In the genomic region with DNA sequence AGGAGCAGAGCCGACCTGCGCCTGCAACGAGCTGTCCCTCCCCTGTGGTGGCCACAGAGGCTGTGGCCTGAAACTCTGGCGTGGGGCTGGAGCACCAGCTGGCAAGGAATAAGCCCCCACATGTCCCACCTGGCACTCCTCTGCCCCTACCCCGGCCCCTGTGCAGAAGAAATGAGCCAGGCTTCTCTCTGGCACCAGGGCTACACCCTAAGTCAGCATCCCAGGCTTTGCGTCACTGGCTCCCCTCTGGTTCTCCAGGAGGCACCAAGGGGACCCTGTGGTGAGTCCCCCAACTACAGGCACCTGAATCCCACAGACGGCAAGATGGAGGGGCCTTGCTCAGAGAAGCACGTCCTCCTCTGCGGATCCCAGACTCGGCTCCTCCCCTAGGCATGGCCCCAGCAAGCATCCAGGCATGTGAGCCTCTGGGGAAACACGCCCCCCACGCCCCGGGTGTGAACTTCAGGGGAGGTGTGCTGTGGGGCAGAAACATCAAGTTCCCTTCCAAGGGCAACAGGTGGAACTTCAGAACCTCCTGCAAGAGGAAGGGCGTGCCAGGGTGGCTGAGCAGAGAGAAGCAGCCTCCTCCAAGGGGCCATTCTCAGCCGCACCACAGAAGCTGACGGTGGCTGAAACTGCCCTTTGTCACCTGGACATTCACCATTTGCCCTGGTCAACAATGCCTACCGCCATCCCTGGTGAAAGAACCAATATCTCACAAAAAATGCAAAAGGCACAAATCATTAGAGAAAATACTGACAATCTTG, we compare ENCODE assay signal across 24 cellular contexts. TPM values are rescaled to one million over a fixed set of nuclear protein-coding genes. Genes with fewer than 3 reads are reported as not detected.
DNase-seq lines count a peak whose midpoint lies in the region; ATAC-seq, FAIRE-seq and TF ChIP-seq lines count a peak whose summit lies in the region.
"Had no signal": no experiment of that assay in that cellular context is flagged by ENCODE, and none has a peak within 500 bp of the region (broad histone marks: within the 10 kb centered on the region; RNA-seq: fewer than 3 reads in every experiment).

No MANE protein-coding gene starts in this region.

- H3K79me1 ChIP-seq in H1 (ENCODE audit: low read depth, low read length) (no peaks in the 10 kb centered on the region), neuronal stem cell (ENCODE audit: low read depth, low read length) (no peaks in the 10 kb centered on the region)

- no peak overlapping the region for H3K4me3 ChIP-seq in RWPE2 (ENCODE audit: severe bottlenecking)
- no peak overlapping the region for H3K4me3 ChIP-seq in H1 (ENCODE audit: extremely low read depth in 1 of 4, insufficient read depth in 2 of 4, low read depth in 3 of 4, low read length in 4 of 4)
- no peak overlapping the region for H3K4me3 ChIP-seq in neuronal stem cell (ENCODE audit: low read length in 2 of 2)
- no peak overlapping the region for H3K4me3 ChIP-seq in smooth muscle cell
- H3K4me3 ChIP-seq: GM23248 had no signal

- TF ChIP-seq CTCF in RWPE2 (IDR thresholded peaks at IDR 0.05; ENCODE audit: poor library complexity, severe bottlenecking) (no peak), H1 (IDR thresholded peaks at IDR 0.05; ENCODE audit: control extremely low read depth in 1 of 3, insufficient read depth in 1 of 3, low read depth in 1 of 3, low read length in 3 of 3) (no peak), smooth muscle cell (IDR thresholded peaks at IDR 0.05; ENCODE audit: borderline replicate concordance, insufficient read depth, poor library complexity, severe bottlenecking) (no peak)

- H3K27ac ChIP-seq in RWPE2 (ENCODE audit: poor library complexity, severe bottlenecking) = no peak overlapping the region
- no peak overlapping the region for H3K27ac ChIP-seq in H1 (ENCODE audit: low read depth, low read length)
- no peak overlapping the region for H3K27ac ChIP-seq in neuronal stem cell (replicated peaks; ENCODE audit: low read length)
- no peak overlapping the region for H3K27ac ChIP-seq in smooth muscle cell (ENCODE audit: low read depth)
- H3K27ac ChIP-seq: C4-2B, GM23248 had no signal

- no peaks in the 10 kb centered on the region for H4K20me1 ChIP-seq in H1 (replicated peaks in 1 of 2; ENCODE audit: control insufficient read depth in 1 of 2, insufficient read depth in 2 of 2, low read length in 2 of 2)
- H4K20me1 ChIP-seq in smooth muscle cell (ENCODE audit: low read depth) = no peaks in the 10 kb centered on the region

- TF ChIP-seq EP300 in H1 (IDR thresholded peaks at IDR 0.05; ENCODE audit: borderline replicate concordance in 1 of 2, low read depth in 2 of 2, low read length in 2 of 2) = no peak

- 69% methylated on average over 17 of the region's 17 CpGs; no CpG with 5 or more reads in 1 of the 2 experiments for WGBS in H1 (ENCODE audit: extremely low coverage in 1 of 2, insufficient coverage in 1 of 2, insufficient read length in 1 of 2, insufficient replicate concordance in 2 of 2, low coverage in 1 of 2, low lambda C conversion rate in 2 of 2, missing lambda C conversion rate in 1 of 2), 2 experiments
- no CpG with 5 or more reads among the region's 17 CpGs for WGBS in neuronal stem cell (ENCODE audit: extremely low coverage in 2 of 2, insufficient read length in 2 of 2, insufficient replicate concordance in 1 of 2), 2 donors
- WGBS in smooth muscle cell (ENCODE audit: low lambda C conversion rate) = 70% methylated on average over 17 of the region's 17 CpGs

- no peak overlapping the region for H3K9ac ChIP-seq in H1 (replicated peaks in 1 of 4; ENCODE audit: extremely low read depth in 1 of 4, low read depth in 3 of 4, low read length in 3 of 4)
- no peak overlapping the region for H3K9ac ChIP-seq in neuronal stem cell (ENCODE audit: low read depth, low read length, poor library complexity)
- H3K9ac ChIP-seq in smooth muscle cell (ENCODE audit: low read depth) = no peak overlapping the region
- H3K9ac ChIP-seq: GM23248 had no signal

- H4K91ac ChIP-seq in H1 (replicated peaks; ENCODE audit: insufficient read length, low read length) (peak overlapping the region; percentile 22), neuronal stem cell (ENCODE audit: low read depth, low read length, poor library complexity) (no peak overlapping the region)

- CTCF ChIA-PET in H1 (lab: Charles Lee; ENCODE audit: partially characterized antibody) = interaction anchor here (1.0 to 1.5 kb wide), 2 partner anchors 10 to 11 kb away, joined by 3 to 4 read pairs; a partner anchor contains a TSS

- ATAC-seq in RWPE2 (ENCODE audit: low read depth) = no peak
- ATAC-seq in GM21360 (IDR thresholded peaks at IDR 0.05; ENCODE audit: unreplicated experiment) = no peak

- H3K79me2 ChIP-seq in H1 (ENCODE audit: control insufficient read depth in 1 of 2, insufficient read depth in 2 of 2, low read length in 2 of 2) (no peaks in the 10 kb centered on the region), smooth muscle cell (ENCODE audit: low read depth) (no peaks in the 10 kb centered on the region)

- H3K36me3 ChIP-seq in RWPE2 (ENCODE audit: low read depth) (no peaks in the 10 kb centered on the region), H1 (ENCODE audit: control insufficient read depth in 2 of 4, insufficient read depth in 4 of 4, low read length in 3 of 4) (no peaks in the 10 kb centered on the region; a peak in 1 of 8 replicates), neuronal stem cell (replicated peaks in 1 of 2; ENCODE audit: control insufficient read depth in 2 of 2, insufficient read depth in 2 of 2, low read length in 2 of 2) (no peaks in the 10 kb centered on the region), smooth muscle cell (ENCODE audit: low read depth) (no peaks in the 10 kb centered on the region)

- H2BK20ac ChIP-seq in H1 (ENCODE audit: low read length) = no peak overlapping the region

- H3K18ac ChIP-seq in H1 (ENCODE audit: extremely low read depth, low read length) (no peak overlapping the region), neuronal stem cell (ENCODE audit: low read length) (peak overlapping the region; percentile 81)

- no peak overlapping the region for H3K4ac ChIP-seq in H1 (replicated peaks; ENCODE audit: insufficient read length, low read depth, low read length)
- peak overlapping the region; percentile 44 for H3K4ac ChIP-seq in neuronal stem cell (ENCODE audit: low read length)

- no peak overlapping the region for H3K4me2 ChIP-seq in H1 (ENCODE audit: insufficient read depth in 1 of 2, low read depth in 2 of 2, low read length in 2 of 2)
- no peak overlapping the region for H3K4me2 ChIP-seq in neuronal stem cell (ENCODE audit: insufficient read depth, low read length, poor library complexity, severe bottlenecking)
- H3K4me2 ChIP-seq in smooth muscle cell = no peak overlapping the region

- H2BK12ac ChIP-seq in H1 (ENCODE audit: low read depth, low read length) = peak overlapping the region; percentile 60; the same call in 1 of the 2 replicates
- no peak overlapping the region for H2BK12ac ChIP-seq in neuronal stem cell (ENCODE audit: low read length)

- TF ChIP-seq RAD21 in H1 (IDR thresholded peaks at IDR 0.05 in 1 of 2, conservative IDR thresholded peaks at IDR 0.05 in 1 of 2; ENCODE audit: low read depth in 2 of 2, low read length in 2 of 2) = no peak

- H2AFZ ChIP-seq in H1 (ENCODE audit: low read length) (no peak overlapping the region), neuronal stem cell (ENCODE audit: low read length) (no peak overlapping the region), smooth muscle cell (ENCODE audit: low read depth) (no peak overlapping the region)
- H2AFZ ChIP-seq: GM23248 had no signal

- DNase-seq in RWPE2 (ENCODE audit: low spot score) (peak; percentile 46), H1 (ENCODE audit: low read depth in 1 of 2, low spot score in 2 of 2) (peak in 1 of 2 experiments; percentile 39), neuronal stem cell (ENCODE audit: low spot score) (no peak), mucosa of gallbladder (ENCODE audit: low spot score) (no peak), smooth muscle cell (lab: John Stamatoyannopoulos, UW; ENCODE audit: unreplicated experiment) (no peak), globus pallidus (ENCODE audit: low spot score) (no peak)
- DNase-seq: ACHN; AML-193; Caco-2; CD4-positive, alpha-beta T cell; GM23248; HCEC 1CT; HFFc6; IMR-90 had no signal

- no peaks in the 10 kb centered on the region for H3K9me3 ChIP-seq in RWPE2 (ENCODE audit: severe bottlenecking)
- peaks cover 0 to 5% of the 10 kb centered on the region in 2 experiments; a peak in 1 of 4 replicates for H3K9me3 ChIP-seq in H1 (ENCODE audit: insufficient read depth in 2 of 2, low read depth in 1 of 2, low read length in 1 of 2)
- H3K9me3 ChIP-seq in neuronal stem cell (replicated peaks in 1 of 2; ENCODE audit: control insufficient read depth in 2 of 2, insufficient read depth in 1 of 2, low read depth in 1 of 2, low read length in 2 of 2) = peaks cover 4 to 5% of the 10 kb centered on the region in 2 donors
- H3K9me3 ChIP-seq in smooth muscle cell (replicated peaks; ENCODE audit: low read depth) = no peaks in the 10 kb centered on the region
- H3K9me3 ChIP-seq: Caco-2 had no signal

- TF ChIP-seq POLR2A in H1 (IDR thresholded peaks at IDR 0.05; ENCODE audit: control extremely low read depth in 1 of 2, low read depth in 2 of 2, low read length in 2 of 2) = no peak

- H4K8ac ChIP-seq in H1 (ENCODE audit: extremely low read depth, insufficient read depth, low read length) (no peak overlapping the region; the same call in 1 of the 2 replicates), neuronal stem cell (ENCODE audit: low read depth, low read length) (no peak overlapping the region)

- H2BK5ac ChIP-seq in H1 (ENCODE audit: low read depth, low read length) (no peak overlapping the region), neuronal stem cell (ENCODE audit: low read length) (peak overlapping the region; percentile 39)

- POLR2A ChIA-PET in H1 (lab: Charles Lee; ENCODE audit: partially characterized antibody) = interaction anchor here (1.2 kb wide), 1 partner anchor 52 kb away, joined by 3 read pairs; a partner anchor contains a TSS

- H3K14ac ChIP-seq in H1 (ENCODE audit: insufficient read length) (no peak overlapping the region), neuronal stem cell (ENCODE audit: low read length) (no peak overlapping the region)

- no peaks in the 10 kb centered on the region for H3K4me1 ChIP-seq in RWPE2 (ENCODE audit: insufficient read depth, poor library complexity, severe bottlenecking)
- H3K4me1 ChIP-seq in H1 (replicated peaks in 1 of 4; ENCODE audit: control insufficient read depth in 3 of 4, insufficient read depth in 4 of 4, low read length in 3 of 4) = peaks cover 0 to 2% (median 0%) of the 10 kb centered on the region in 4 experiments; a peak in 4 of 7 replicates
- H3K4me1 ChIP-seq in neuronal stem cell (ENCODE audit: control insufficient read depth in 2 of 2, insufficient read depth in 1 of 2, low read depth in 1 of 2, low read length in 2 of 2) = peaks cover 0 to 1% of the 10 kb centered on the region in 2 donors
- H3K4me1 ChIP-seq in smooth muscle cell (ENCODE audit: low read depth) = peaks cover 4% of the 10 kb centered on the region
- H3K4me1 ChIP-seq: Caco-2 had no signal

- H3K23me2 ChIP-seq in H1 (ENCODE audit: low read depth, low read length) = 0 out of 2 replicates have a peak, but pooled peaks cover 2% of the 10 kb centered on the region

- no peak overlapping the region for H2AK5ac ChIP-seq in H1 (ENCODE audit: low read depth, low read length)
- peak overlapping the region; percentile 58 for H2AK5ac ChIP-seq in neuronal stem cell (ENCODE audit: low read depth, low read length)

- no peak overlapping the region for H2BK120ac ChIP-seq in H1 (replicated peaks; ENCODE audit: low read depth, low read length)
- peak overlapping the region; percentile 5 for H2BK120ac ChIP-seq in neuronal stem cell (ENCODE audit: low read depth, low read length)

- H4K5ac ChIP-seq in H1 (ENCODE audit: insufficient read length, low read depth, low read length) = no peak overlapping the region

- H3F3A ChIP-seq in smooth muscle cell (ENCODE audit: low read depth) = no peaks in the 10 kb centered on the region

- no peak overlapping the region for H3K56ac ChIP-seq in H1 (replicated peaks; ENCODE audit: insufficient read length, low read depth, low read length)

- H2BK15ac ChIP-seq in H1 (ENCODE audit: low read length) (0 out of 2 replicates have a peak overlapping the region, but pooled peaks have one; percentile 29), neuronal stem cell (ENCODE audit: low read length) (peak overlapping the region; percentile 46)

- H3K23ac ChIP-seq in H1 (ENCODE audit: insufficient read length) (no peak overlapping the region), neuronal stem cell (ENCODE audit: low read depth, low read length, poor library complexity) (peak overlapping the region; percentile 31)

- FAIRE-seq in H1 (lab: Jason Lieb, UNC) = no peak
- FAIRE-seq: A204.1, D721Med, G401.6, GM12891, GM19239, H54, HTR-8/SVneo had no signal

- H3K27me3 ChIP-seq in RWPE2 (ENCODE audit: insufficient read depth, poor library complexity, severe bottlenecking) = peaks cover 15% of the 10 kb centered on the region
- no peaks in the 10 kb centered on the region for H3K27me3 ChIP-seq in H1 (replicated peaks in 1 of 4; ENCODE audit: control insufficient read depth in 3 of 4, extremely low read depth in 1 of 4, insufficient read depth in 3 of 4, low read length in 3 of 4)
- H3K27me3 ChIP-seq in neuronal stem cell (ENCODE audit: control insufficient read depth in 3 of 3, insufficient read depth in 3 of 3, low read depth in 1 of 3, low read length in 3 of 3) = peaks cover 0 to 4% (median 0%) of the 10 kb centered on the region in 3 experiments
- H3K27me3 ChIP-seq in smooth muscle cell (ENCODE audit: low read depth) = no peaks in the 10 kb centered on the region

RNA-seq across cellular contexts. Expression of a gene that starts 2.9 kb away (rescaled TPM):
- not detected in 2 replicates for total RNA-seq in H1 (2021; fragmentation: NEBNext Ultra II Directional; extraction: Animal tissue kit (Norgen Biotek cat#: 25700))
- not detected in 2 replicates for polyA plus RNA-seq in H1 (2011; rRNA removed)
- not detected for polyA plus RNA-seq in H1 (2011; cell fraction: cytosol; rRNA removed)
- 0.13 TPM for polyA plus RNA-seq in H1 (2011; cell fraction: nucleus; rRNA removed)
- not detected in 4 replicates for polyA plus RNA-seq in H1 (2012, experiment 1 of 2)
- polyA plus RNA-seq in H1 (2012, experiment 2 of 2) = not detected
- not detected for polyA plus RNA-seq in H1 (2013, experiment 1 of 2)
- not detected for polyA plus RNA-seq in H1 (2013, experiment 2 of 2)
- 0.10 TPM in 1 of 2 replicates, not detected in the other for polyA minus RNA-seq in H1 (2011; rRNA and poly(A)+ RNA removed)
- not detected for polyA minus RNA-seq in H1 (2011; cell fraction: cytosol; rRNA and poly(A)+ RNA removed)
- polyA minus RNA-seq in H1 (2011; cell fraction: nucleus; rRNA and poly(A)+ RNA removed) = not detected
- not detected for polyA plus RNA-seq in neuronal stem cell (2013, experiment 1 of 2)
- 0.03 TPM for polyA plus RNA-seq in neuronal stem cell (2013, experiment 2 of 2)
- total RNA-seq in mucosa of gallbladder = not detected
- not detected in 2 replicates for total RNA-seq in smooth muscle cell
- polyA plus RNA-seq in smooth muscle cell = not detected in 2 replicates
- total RNA-seq: Caco-2; CD4-positive, alpha-beta T cell; GM23248; HFFc6; IMR-90 had no signal
- polyA plus RNA-seq: BJ, GM23248, IMR-90 had no signal

RNA-seq across cellular contexts. Expression of a gene that starts 8.6 kb away (rescaled TPM):
- total RNA-seq in H1 (2021; fragmentation: NEBNext Ultra II Directional; extraction: Animal tissue kit (Norgen Biotek cat#: 25700)) = not detected in 2 replicates
- not detected in 2 replicates for polyA plus RNA-seq in H1 (2011; rRNA removed)
- polyA plus RNA-seq in H1 (2011; cell fraction: cytosol; rRNA removed) = not detected
- polyA plus RNA-seq in H1 (2011; cell fraction: nucleus; rRNA removed) = not detected
- not detected in 4 replicates for polyA plus RNA-seq in H1 (2012, experiment 1 of 2)
- not detected for polyA plus RNA-seq in H1 (2012, experiment 2 of 2)
- not detected for polyA plus RNA-seq in H1 (2013, experiment 1 of 2)
- not detected for polyA plus RNA-seq in H1 (2013, experiment 2 of 2)
- polyA minus RNA-seq in H1 (2011; rRNA and poly(A)+ RNA removed) = not detected in 2 replicates
- not detected for polyA minus RNA-seq in H1 (2011; cell fraction: cytosol; rRNA and poly(A)+ RNA removed)
- not detected for polyA minus RNA-seq in H1 (2011; cell fraction: nucleus; rRNA and poly(A)+ RNA removed)
- not detected for polyA plus RNA-seq in neuronal stem cell (2013, experiment 1 of 2)
- polyA plus RNA-seq in neuronal stem cell (2013, experiment 2 of 2) = not detected
- not detected for total RNA-seq in mucosa of gallbladder
- not detected in 2 replicates for total RNA-seq in smooth muscle cell
- not detected in 2 replicates for polyA plus RNA-seq in smooth muscle cell
- total RNA-seq: Caco-2; CD4-positive, alpha-beta T cell; GM23248; HFFc6; IMR-90 had no signal
- polyA plus RNA-seq: BJ, GM23248, IMR-90 had no signal

RNA-seq across cellular contexts. Expression of a gene that starts 11.0 kb away (rescaled TPM):
- total RNA-seq in H1 (2021; fragmentation: NEBNext Ultra II Directional; extraction: Animal tissue kit (Norgen Biotek cat#: 25700)) = not detected in 2 replicates
- polyA plus RNA-seq in H1 (2011; rRNA removed) (0.12 and 0.33 TPM in 2 replicates), smooth muscle cell (0.38 TPM in 1 of 2 replicates, not detected in the other)
- not detected for polyA plus RNA-seq in H1 (2011; cell fraction: cytosol; rRNA removed)
- 0.26 TPM for polyA plus RNA-seq in H1 (2011; cell fraction: nucleus; rRNA removed)
- polyA plus RNA-seq in H1 (2012, experiment 1 of 2) = 0.15 TPM in 1 of 4 replicates, not detected in the others
- polyA plus RNA-seq in H1 (2012, experiment 2 of 2) = not detected
- not detected for polyA plus RNA-seq in H1 (2013, experiment 1 of 2)
- 0.06 TPM for polyA plus RNA-seq in H1 (2013, experiment 2 of 2)
- 0.47 and 0.78 TPM in 2 replicates for polyA minus RNA-seq in H1 (2011; rRNA and poly(A)+ RNA removed)
- polyA minus RNA-seq in H1 (2011; cell fraction: cytosol; rRNA and poly(A)+ RNA removed) = not detected
- 1.2 TPM for polyA minus RNA-seq in H1 (2011; cell fraction: nucleus; rRNA and poly(A)+ RNA removed)
- polyA plus RNA-seq in neuronal stem cell (2013, experiment 1 of 2) = 0.06 TPM
- not detected for polyA plus RNA-seq in neuronal stem cell (2013, experiment 2 of 2)
- total RNA-seq in mucosa of gallbladder (not detected), smooth muscle cell (not detected in 2 replicates)
- total RNA-seq: Caco-2; CD4-positive, alpha-beta T cell; GM23248; HFFc6; IMR-90 had no signal
- polyA plus RNA-seq: BJ, GM23248, IMR-90 had no signal

RNA-seq across cellular contexts. Expression of a gene that starts 22.9 kb away (rescaled TPM):
- total RNA-seq in H1 (2021; fragmentation: NEBNext Ultra II Directional; extraction: Animal tissue kit (Norgen Biotek cat#: 25700)) = not detected in 2 replicates
- polyA plus RNA-seq in H1 (2011; rRNA removed) (0.08 and 0.09 TPM in 2 replicates), smooth muscle cell (not detected in 2 replicates)
- polyA plus RNA-seq in H1 (2011; cell fraction: cytosol; rRNA removed) = not detected
- polyA plus RNA-seq in H1 (2011; cell fraction: nucleus; rRNA removed) = not detected
- not detected in 4 replicates for polyA plus RNA-seq in H1 (2012, experiment 1 of 2)
- not detected for polyA plus RNA-seq in H1 (2012, experiment 2 of 2)
- polyA plus RNA-seq in H1 (2013, experiment 1 of 2) = not detected
- polyA plus RNA-seq in H1 (2013, experiment 2 of 2) = not detected
- 0.15 and 0.22 TPM in 2 replicates for polyA minus RNA-seq in H1 (2011; rRNA and poly(A)+ RNA removed)
- not detected for polyA minus RNA-seq in H1 (2011; cell fraction: cytosol; rRNA and poly(A)+ RNA removed)
- polyA minus RNA-seq in H1 (2011; cell fraction: nucleus; rRNA and poly(A)+ RNA removed) = not detected
- polyA plus RNA-seq in neuronal stem cell (2013, experiment 1 of 2) = not detected
- polyA plus RNA-seq in neuronal stem cell (2013, experiment 2 of 2) = not detected
- total RNA-seq in mucosa of gallbladder (not detected), smooth muscle cell (not detected in 2 replicates)
- total RNA-seq: Caco-2; CD4-positive, alpha-beta T cell; GM23248; HFFc6; IMR-90 had no signal
- polyA plus RNA-seq: BJ, GM23248, IMR-90 had no signal

RNA-seq across cellular contexts. Expression of a gene that starts 23.6 kb away (rescaled TPM):
- not detected in 2 replicates for total RNA-seq in H1 (2021; fragmentation: NEBNext Ultra II Directional; extraction: Animal tissue kit (Norgen Biotek cat#: 25700))
- polyA plus RNA-seq in H1 (2011; rRNA removed) = not detected in 2 replicates
- polyA plus RNA-seq in H1 (2011; cell fraction: cytosol; rRNA removed) = not detected
- polyA plus RNA-seq in H1 (2011; cell fraction: nucleus; rRNA removed) = not detected
- not detected in 4 replicates for polyA plus RNA-seq in H1 (2012, experiment 1 of 2)
- not detected for polyA plus RNA-seq in H1 (2012, experiment 2 of 2)
- polyA plus RNA-seq in H1 (2013, experiment 1 of 2) = not detected
- not detected for polyA plus RNA-seq in H1 (2013, experiment 2 of 2)
- polyA minus RNA-seq in H1 (2011; rRNA and poly(A)+ RNA removed) = not detected in 2 replicates
- polyA minus RNA-seq in H1 (2011; cell fraction: cytosol; rRNA and poly(A)+ RNA removed) = not detected
- polyA minus RNA-seq in H1 (2011; cell fraction: nucleus; rRNA and poly(A)+ RNA removed) = not detected
- polyA plus RNA-seq in neuronal stem cell (2013, experiment 1 of 2) = not detected
- polyA plus RNA-seq in neuronal stem cell (2013, experiment 2 of 2) = not detected
- total RNA-seq in mucosa of gallbladder = not detected
- total RNA-seq in smooth muscle cell = not detected in 2 replicates
- polyA plus RNA-seq in smooth muscle cell = not detected in 2 replicates
- total RNA-seq: Caco-2; CD4-positive, alpha-beta T cell; GM23248; HFFc6; IMR-90 had no signal
- polyA plus RNA-seq: BJ, GM23248, IMR-90 had no signal
